1 cellular context compared by ENCODE assay signal in genomic region chr13:49527123-49527522, GRCh38.
TF ChIP-seq lines count a peak whose summit lies in the region.

No MANE protein-coding gene starts in this region.

TF ChIP-seq in HEK293T, 16 proteins besides CTCF, POLR2A, EP300 and RAD21 (continued from another document):
- TF ChIP-seq PKNOX1 (IDR thresholded peaks at IDR 0.05) (no peak), LEF1 (IDR thresholded peaks at IDR 0.05; ENCODE audit: borderline replicate concordance) (no peak), L3MBTL2 (conservative IDR thresholded peaks at IDR 0.05) (no peak)
